In the genomic region with DNA sequence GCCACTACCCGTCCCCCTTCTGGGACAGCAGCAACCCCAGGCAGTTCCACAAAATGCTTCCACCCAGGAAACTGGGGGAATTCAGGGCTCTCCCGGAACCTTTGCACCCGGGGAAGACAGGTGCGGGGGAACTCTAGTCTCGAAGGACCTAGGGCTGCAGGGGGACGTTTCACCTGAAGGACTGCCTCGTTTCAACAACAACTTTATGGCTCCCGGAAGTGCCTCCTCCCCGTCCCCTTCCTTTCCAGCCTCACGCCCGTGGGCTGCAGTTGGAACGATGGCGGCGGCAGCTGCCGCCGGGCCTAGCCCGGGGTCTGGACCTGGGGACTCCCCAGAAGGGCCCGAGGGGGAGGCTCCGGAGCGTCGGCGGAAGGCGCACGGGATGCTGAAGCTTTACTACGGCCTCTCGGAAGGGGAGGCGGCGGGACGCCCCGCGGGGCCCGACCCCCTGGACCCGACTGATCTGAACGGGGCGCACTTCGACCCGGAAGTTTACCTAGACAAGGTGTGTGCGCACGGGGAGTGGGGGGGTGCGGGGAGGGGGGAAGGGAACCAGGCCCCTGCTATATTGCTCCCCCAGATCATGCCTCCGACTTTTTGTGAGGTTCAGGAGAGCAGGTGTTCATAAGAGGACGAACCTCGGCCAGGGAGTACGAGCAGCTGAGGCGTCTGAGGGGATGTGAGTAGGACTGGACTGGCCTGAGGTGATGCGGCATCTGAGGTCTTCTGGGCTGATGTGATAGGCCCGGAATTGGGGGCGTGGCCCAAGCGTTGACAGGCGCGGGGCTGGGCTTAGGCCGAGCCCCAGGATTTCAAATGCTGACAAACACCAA, we compare ENCODE assay signal across 8 cellular contexts. TPM values are rescaled to one million over a fixed set of nuclear protein-coding genes. Genes with fewer than 3 reads are reported as not detected.
DNase-seq lines count a peak whose midpoint lies in the region; ATAC-seq and TF ChIP-seq lines count a peak whose summit lies in the region.

A gene (plus strand): TSS at position 241 of the 833 bp plus-strand sequence. CDS start 37 bp downstream, at position 278.

- H3K27ac Mint-ChIP-seq in endothelial cell (ENCODE audit: unreplicated experiment) = peak within 1 kb of the TSS; percentile 96
- H3K27ac Mint-ChIP-seq in mesothelial cell of epicardium = peak within 1 kb of the TSS; percentile 98

- TF ChIP-seq CTCF in OCI-LY1 (IDR thresholded peaks at IDR 0.05; ENCODE audit: low read length) (no peak), endothelial cell (IDR thresholded peaks at IDR 0.05; ENCODE audit: unreplicated experiment) (no peak), mesothelial cell of epicardium (IDR thresholded peaks at IDR 0.05; ENCODE audit: unreplicated experiment) (no peak)

- H3K4me3 Mint-ChIP-seq in endothelial cell (ENCODE audit: unreplicated experiment) = peak within 1 kb of the TSS; percentile 95
- peak within 1 kb of the TSS; percentile 89 for H3K4me3 Mint-ChIP-seq in mesothelial cell of epicardium

- H3K9ac ChIP-seq in HUES6 (ENCODE audit: low read length) (peak within 1 kb of the TSS; percentile 73), OCI-LY1 (ENCODE audit: low read length) (peak within 1 kb of the TSS; percentile 76)

- peaks cover 5% of the 10 kb centered on the region; the same call in 1 of the 2 replicates for H3K79me2 ChIP-seq in OCI-LY1 (ENCODE audit: insufficient read depth, low read length)

- H3K4me3 ChIP-seq in HUES6 (ENCODE audit: low read depth, low read length) = peak within 1 kb of the TSS; percentile 78
- peak within 1 kb of the TSS; percentile 74 for H3K4me3 ChIP-seq in OCI-LY1 (ENCODE audit: low read depth, low read length, poor library complexity, severe bottlenecking)

- H3K9me2 ChIP-seq in OCI-LY1 (ENCODE audit: low read depth, low read length) = no peaks in the 10 kb centered on the region

- H3K9me3 Mint-ChIP-seq in endothelial cell (ENCODE audit: unreplicated experiment) (no peaks in the 10 kb centered on the region), mesothelial cell of epicardium (no peaks in the 10 kb centered on the region)

- H3K27me3 Mint-ChIP-seq in endothelial cell (ENCODE audit: unreplicated experiment) = peaks cover 6% of the 10 kb centered on the region
- no peaks in the 10 kb centered on the region for H3K27me3 Mint-ChIP-seq in mesothelial cell of epicardium (ENCODE audit: low read depth)

- H3K4me1 Mint-ChIP-seq in endothelial cell (ENCODE audit: unreplicated experiment) (peaks cover 5% of the 10 kb centered on the region), mesothelial cell of epicardium (peaks cover 8% of the 10 kb centered on the region)

- peak; percentile 97 for DNase-seq in COLO829 (ENCODE audit: low spot score)
- peak; percentile 81 for DNase-seq in activated CD8-positive, alpha-beta memory T cell treated with anti-CD3 and anti-CD28 coated beads, Interleukin-2, amount 50 U/mL, for 4 hours
- DNase-seq in endothelial cell (ENCODE audit: low spot score) = peak; percentile 76
- DNase-seq in mesothelial cell of epicardium (ENCODE audit: low spot score in 2 of 2, unreplicated experiment in 2 of 2) = peak; percentile 69 to 86
- DNase-seq in stimulated activated CD8-positive, alpha-beta memory T cell treated with anti-CD3 and anti-CD28 coated beads, Interleukin-15, amount 100 ng/mL, for 4 hours (ENCODE audit: low read depth in 2 of 2) = peak; percentile 61 to 76

- H3K36me3 ChIP-seq in HUES6 (ENCODE audit: control insufficient read depth, insufficient read depth, low read length) (peaks cover 6% of the 10 kb centered on the region; the same call in 1 of the 2 replicates), OCI-LY1 (ENCODE audit: insufficient read depth, low read length) (peaks cover 5% of the 10 kb centered on the region; the same call in 1 of the 2 replicates)

- H3K4me1 ChIP-seq in HUES6 (ENCODE audit: control insufficient read depth, insufficient read depth, low read length) (0 out of 2 replicates have a peak, but pooled peaks cover 3% of the 10 kb centered on the region), OCI-LY1 (ENCODE audit: insufficient read depth, low read length, severe bottlenecking) (peaks cover 25% of the 10 kb centered on the region)

- no peaks in the 10 kb centered on the region for H3F3A ChIP-seq in OCI-LY1 (ENCODE audit: insufficient read depth, low read length)

- peak within 1 kb of the TSS; percentile 26; the same call in 1 of the 2 replicates for H2AFZ ChIP-seq in OCI-LY1 (ENCODE audit: low read length)

- no peaks in the 10 kb centered on the region for H4K20me1 ChIP-seq in OCI-LY1 (ENCODE audit: insufficient read depth, low read length)

- peak within 1 kb of the TSS; percentile 69; the same call in 1 of the 2 replicates for H3K27ac ChIP-seq in HUES6 (ENCODE audit: low read depth, low read length)
- H3K27ac ChIP-seq in OCI-LY1 (ENCODE audit: low read depth, low read length, poor library complexity, severe bottlenecking) = peak within 1 kb of the TSS; percentile 53

- H3K36me3 Mint-ChIP-seq in endothelial cell (ENCODE audit: low read depth, unreplicated experiment) = no peaks in the 10 kb centered on the region
- H3K36me3 Mint-ChIP-seq in mesothelial cell of epicardium = no peaks in the 10 kb centered on the region

- peak within 1 kb of the TSS; percentile 78 for H3K4me2 ChIP-seq in OCI-LY1 (ENCODE audit: low read length)

- H3K9me3 ChIP-seq in HUES6 (ENCODE audit: control insufficient read depth, insufficient read depth, low read depth, low read length) = no peaks in the 10 kb centered on the region
- H3K9me3 ChIP-seq in OCI-LY1 (ENCODE audit: low read length) = no peaks in the 10 kb centered on the region

- peak; percentile 74 for ATAC-seq in GM21381 (IDR thresholded peaks at IDR 0.05; ENCODE audit: unreplicated experiment)

- H3K27me3 ChIP-seq in HUES6 (ENCODE audit: control insufficient read depth, insufficient read depth, low read length) (no peaks in the 10 kb centered on the region), OCI-LY1 (ENCODE audit: insufficient read depth, low read length) (no peaks in the 10 kb centered on the region)

RNA-seq across cellular contexts. Expression of the gene that starts here (rescaled TPM):
- total RNA-seq in endothelial cell (ENCODE audit: unreplicated experiment) (161 TPM), mesothelial cell of epicardium (95.7 to 114 TPM (median 113 TPM) in 3 replicates)

Comparison
In these comparisons a context has a peak if more than half of its experiments do, and no peak if none do; other contexts are left out.
1. Peak in every context shown above with its lines: DNase-seq, ATAC-seq, H3K4me3 ChIP-seq and H3K27ac ChIP-seq.